In the genomic region with DNA sequence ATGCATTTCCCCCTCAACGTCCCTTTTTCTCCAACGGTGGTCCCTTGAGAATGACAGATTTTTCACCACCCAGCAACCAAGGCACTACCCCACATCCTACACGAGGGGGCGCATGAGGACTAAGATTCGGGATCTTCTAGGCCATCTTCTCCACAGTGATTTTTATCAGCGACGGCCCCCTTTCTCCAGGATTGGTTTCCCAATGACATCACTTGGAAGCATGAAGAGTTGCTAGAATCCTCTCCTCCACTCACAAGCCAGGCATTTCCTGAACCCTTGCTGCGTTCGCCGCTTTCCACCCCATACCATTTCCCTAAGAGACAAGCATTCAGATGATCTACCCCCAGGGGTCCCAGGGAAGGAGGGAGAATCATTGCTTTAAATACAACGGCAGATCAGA, we compare ENCODE assay signal across 1 cellular context.
TF ChIP-seq lines count a peak whose summit lies in the region.

No MANE protein-coding gene starts in this region.

TF ChIP-seq in HepG2, 621 proteins besides CTCF, POLR2A, EP300 and RAD21 (continued from another document):
- TF ChIP-seq, protein P1, sequence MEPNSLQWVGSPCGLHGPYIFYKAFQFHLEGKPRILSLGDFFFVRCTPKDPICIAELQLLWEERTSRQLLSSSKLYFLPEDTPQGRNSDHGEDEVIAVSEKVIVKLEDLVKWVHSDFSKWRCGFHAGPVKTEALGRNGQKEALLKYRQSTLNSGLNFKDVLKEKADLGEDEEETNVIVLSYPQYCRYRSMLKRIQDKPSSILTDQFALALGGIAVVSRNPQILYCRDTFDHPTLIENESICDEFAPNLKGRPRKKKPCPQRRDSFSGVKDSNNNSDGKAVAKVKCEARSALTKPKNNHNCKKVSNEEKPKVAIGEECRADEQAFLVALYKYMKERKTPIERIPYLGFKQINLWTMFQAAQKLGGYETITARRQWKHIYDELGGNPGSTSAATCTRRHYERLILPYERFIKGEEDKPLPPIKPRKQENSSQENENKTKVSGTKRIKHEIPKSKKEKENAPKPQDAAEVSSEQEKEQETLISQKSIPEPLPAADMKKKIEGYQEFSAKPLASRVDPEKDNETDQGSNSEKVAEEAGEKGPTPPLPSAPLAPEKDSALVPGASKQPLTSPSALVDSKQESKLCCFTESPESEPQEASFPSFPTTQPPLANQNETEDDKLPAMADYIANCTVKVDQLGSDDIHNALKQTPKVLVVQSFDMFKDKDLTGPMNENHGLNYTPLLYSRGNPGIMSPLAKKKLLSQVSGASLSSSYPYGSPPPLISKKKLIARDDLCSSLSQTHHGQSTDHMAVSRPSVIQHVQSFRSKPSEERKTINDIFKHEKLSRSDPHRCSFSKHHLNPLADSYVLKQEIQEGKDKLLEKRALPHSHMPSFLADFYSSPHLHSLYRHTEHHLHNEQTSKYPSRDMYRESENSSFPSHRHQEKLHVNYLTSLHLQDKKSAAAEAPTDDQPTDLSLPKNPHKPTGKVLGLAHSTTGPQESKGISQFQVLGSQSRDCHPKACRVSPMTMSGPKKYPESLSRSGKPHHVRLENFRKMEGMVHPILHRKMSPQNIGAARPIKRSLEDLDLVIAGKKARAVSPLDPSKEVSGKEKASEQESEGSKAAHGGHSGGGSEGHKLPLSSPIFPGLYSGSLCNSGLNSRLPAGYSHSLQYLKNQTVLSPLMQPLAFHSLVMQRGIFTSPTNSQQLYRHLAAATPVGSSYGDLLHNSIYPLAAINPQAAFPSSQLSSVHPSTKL (CRISPR knock-in tag; IDR thresholded peaks at IDR 0.05) = peak; percentile 52
- peak; percentile 99 for TF ChIP-seq SMC3 (IDR thresholded peaks at IDR 0.05; ENCODE audit: low read length)
- peak; percentile 49 for TF ChIP-seq TEAD3 (CRISPR knock-in tag; optimal IDR thresholded peaks at IDR 0.05; ENCODE audit: borderline replicate concordance)
- no peak for TF ChIP-seq FOXJ3 (CRISPR knock-in tag; IDR thresholded peaks at IDR 0.05; ENCODE audit: borderline replicate concordance)
- peak; percentile 6; the same call in 1 of the 2 replicates for TF ChIP-seq HCFC1 (IDR thresholded peaks at IDR 0.05; ENCODE audit: low read depth, low read length)
- peak; percentile 39; the same call in 1 of the 2 replicates for TF ChIP-seq RXRB (CRISPR knock-in tag; IDR thresholded peaks at IDR 0.05; ENCODE audit: borderline replicate concordance)
- 0 out of 2 replicates have a peak, but pooled peaks have one; percentile 38 for TF ChIP-seq FOXC1 (CRISPR knock-in tag; IDR thresholded peaks at IDR 0.05; ENCODE audit: borderline replicate concordance)
- peak; percentile 39 for TF ChIP-seq ZFP36 (IDR thresholded peaks at IDR 0.05; ENCODE audit: borderline replicate concordance, low read depth, low read length, partially characterized antibody)
- 0 out of 2 replicates have a peak, but pooled peaks have one; percentile 9 for TF ChIP-seq FOSL2 (CRISPR knock-in tag; IDR thresholded peaks at IDR 0.05)
- TF ChIP-seq ZFP41 (CRISPR knock-in tag; IDR thresholded peaks at IDR 0.05; ENCODE audit: borderline replicate concordance) = no peak
- 0 out of 2 replicates have a peak, but pooled peaks have one; percentile 13 for TF ChIP-seq SOX5 (CRISPR knock-in tag; IDR thresholded peaks at IDR 0.05; ENCODE audit: borderline replicate concordance)
- TF ChIP-seq ARID2 (CRISPR knock-in tag; IDR thresholded peaks at IDR 0.05; ENCODE audit: borderline replicate concordance) = no peak
- TF ChIP-seq ZNF607 (CRISPR knock-in tag; IDR thresholded peaks at IDR 0.05; ENCODE audit: borderline replicate concordance) = peak; percentile 42; the same call in 1 of the 2 replicates
- TF ChIP-seq ZKSCAN8 (CRISPR knock-in tag; IDR thresholded peaks at IDR 0.05; ENCODE audit: borderline replicate concordance) = 0 out of 2 replicates have a peak, but pooled peaks have one; percentile 32
- TF ChIP-seq ZNF781 (CRISPR knock-in tag; IDR thresholded peaks at IDR 0.05; ENCODE audit: borderline replicate concordance, not compliant biosample characterization) = peak; percentile 33
- TF ChIP-seq KDM6A (CRISPR knock-in tag; IDR thresholded peaks at IDR 0.05; ENCODE audit: low read depth) = no peak
- TF ChIP-seq, protein P2, sequence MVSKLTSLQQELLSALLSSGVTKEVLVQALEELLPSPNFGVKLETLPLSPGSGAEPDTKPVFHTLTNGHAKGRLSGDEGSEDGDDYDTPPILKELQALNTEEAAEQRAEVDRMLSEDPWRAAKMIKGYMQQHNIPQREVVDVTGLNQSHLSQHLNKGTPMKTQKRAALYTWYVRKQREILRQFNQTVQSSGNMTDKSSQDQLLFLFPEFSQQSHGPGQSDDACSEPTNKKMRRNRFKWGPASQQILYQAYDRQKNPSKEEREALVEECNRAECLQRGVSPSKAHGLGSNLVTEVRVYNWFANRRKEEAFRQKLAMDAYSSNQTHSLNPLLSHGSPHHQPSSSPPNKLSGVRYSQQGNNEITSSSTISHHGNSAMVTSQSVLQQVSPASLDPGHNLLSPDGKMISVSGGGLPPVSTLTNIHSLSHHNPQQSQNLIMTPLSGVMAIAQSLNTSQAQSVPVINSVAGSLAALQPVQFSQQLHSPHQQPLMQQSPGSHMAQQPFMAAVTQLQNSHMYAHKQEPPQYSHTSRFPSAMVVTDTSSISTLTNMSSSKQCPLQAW (CRISPR knock-in tag; IDR thresholded peaks at IDR 0.05) = peak; percentile 62; the same call in 1 of the 2 replicates
- peak in 1 of 2 experiments; percentile 45; a peak in 1 of 4 replicates for TF ChIP-seq KLF16 (CRISPR knock-in tag; IDR thresholded peaks at IDR 0.05)
- peak; percentile 44 for TF ChIP-seq ZMYM4 (CRISPR knock-in tag; IDR thresholded peaks at IDR 0.05)
- TF ChIP-seq FOXO1 (CRISPR knock-in tag; IDR thresholded peaks at IDR 0.05) = 0 out of 2 replicates have a peak, but pooled peaks have one; percentile 19
- no peak for TF ChIP-seq ZFP91 (CRISPR knock-in tag; IDR thresholded peaks at IDR 0.05; ENCODE audit: borderline replicate concordance)
- TF ChIP-seq HNRNPLL (IDR thresholded peaks at IDR 0.05; ENCODE audit: low read depth, low read length, poor library complexity, severe bottlenecking) = no peak
- TF ChIP-seq TGIF2 (CRISPR knock-in tag; IDR thresholded peaks at IDR 0.05) = peak; percentile 71; the same call in 1 of the 2 replicates
- TF ChIP-seq, protein P3, sequence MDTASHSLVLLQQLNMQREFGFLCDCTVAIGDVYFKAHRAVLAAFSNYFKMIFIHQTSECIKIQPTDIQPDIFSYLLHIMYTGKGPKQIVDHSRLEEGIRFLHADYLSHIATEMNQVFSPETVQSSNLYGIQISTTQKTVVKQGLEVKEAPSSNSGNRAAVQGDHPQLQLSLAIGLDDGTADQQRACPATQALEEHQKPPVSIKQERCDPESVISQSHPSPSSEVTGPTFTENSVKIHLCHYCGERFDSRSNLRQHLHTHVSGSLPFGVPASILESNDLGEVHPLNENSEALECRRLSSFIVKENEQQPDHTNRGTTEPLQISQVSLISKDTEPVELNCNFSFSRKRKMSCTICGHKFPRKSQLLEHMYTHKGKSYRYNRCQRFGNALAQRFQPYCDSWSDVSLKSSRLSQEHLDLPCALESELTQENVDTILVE (CRISPR knock-in tag; IDR thresholded peaks at IDR 0.05) = 0 out of 2 replicates have a peak, but pooled peaks have one; percentile 43
- TF ChIP-seq STAG1 (CRISPR knock-in tag; IDR thresholded peaks at IDR 0.05) = peak; percentile 99
- TF ChIP-seq XRCC5 (optimal IDR thresholded peaks at IDR 0.05; ENCODE audit: low read length) = peak; percentile 30
- 0 out of 2 replicates have a peak, but pooled peaks have one; percentile 38 for TF ChIP-seq SP140L (CRISPR knock-in tag; IDR thresholded peaks at IDR 0.05; ENCODE audit: borderline replicate concordance)
- 0 out of 2 replicates have a peak, but pooled peaks have one; percentile 17 for TF ChIP-seq GATAD2A (CRISPR knock-in tag; IDR thresholded peaks at IDR 0.05)
- TF ChIP-seq, protein P4, sequence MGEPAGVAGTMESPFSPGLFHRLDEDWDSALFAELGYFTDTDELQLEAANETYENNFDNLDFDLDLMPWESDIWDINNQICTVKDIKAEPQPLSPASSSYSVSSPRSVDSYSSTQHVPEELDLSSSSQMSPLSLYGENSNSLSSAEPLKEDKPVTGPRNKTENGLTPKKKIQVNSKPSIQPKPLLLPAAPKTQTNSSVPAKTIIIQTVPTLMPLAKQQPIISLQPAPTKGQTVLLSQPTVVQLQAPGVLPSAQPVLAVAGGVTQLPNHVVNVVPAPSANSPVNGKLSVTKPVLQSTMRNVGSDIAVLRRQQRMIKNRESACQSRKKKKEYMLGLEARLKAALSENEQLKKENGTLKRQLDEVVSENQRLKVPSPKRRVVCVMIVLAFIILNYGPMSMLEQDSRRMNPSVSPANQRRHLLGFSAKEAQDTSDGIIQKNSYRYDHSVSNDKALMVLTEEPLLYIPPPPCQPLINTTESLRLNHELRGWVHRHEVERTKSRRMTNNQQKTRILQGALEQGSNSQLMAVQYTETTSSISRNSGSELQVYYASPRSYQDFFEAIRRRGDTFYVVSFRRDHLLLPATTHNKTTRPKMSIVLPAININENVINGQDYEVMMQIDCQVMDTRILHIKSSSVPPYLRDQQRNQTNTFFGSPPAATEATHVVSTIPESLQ (CRISPR knock-in tag; conservative IDR thresholded peaks at IDR 0.05) = 0 out of 2 replicates have a peak, but pooled peaks have one; percentile 46
- 0 out of 2 replicates have a peak, but pooled peaks have one; percentile 18 for TF ChIP-seq THRA (CRISPR knock-in tag; IDR thresholded peaks at IDR 0.05; ENCODE audit: borderline replicate concordance)
- TF ChIP-seq ONECUT2 (CRISPR knock-in tag; IDR thresholded peaks at IDR 0.05) = 0 out of 2 replicates have a peak, but pooled peaks have one; percentile 30
- TF ChIP-seq NCOA2 (CRISPR knock-in tag; IDR thresholded peaks at IDR 0.05) = peak; percentile 13; the same call in 1 of the 2 replicates
- peak; percentile 25; the same call in 1 of the 2 replicates for TF ChIP-seq ZNF788 (CRISPR knock-in tag; IDR thresholded peaks at IDR 0.05; ENCODE audit: borderline replicate concordance)
- TF ChIP-seq SMARCC2 (IDR thresholded peaks at IDR 0.05) = no peak
TF ChIP-seq in HepG2: peak in this region for 33.
